Comparison of ENCODE assay signal across 19 cellular contexts in genomic region chr10:67678335-67678974, GRCh38. TPM values are rescaled to one million over a fixed set of nuclear protein-coding genes. Genes with fewer than 3 reads are reported as not detected.
"Had no signal": no experiment of that assay in that cellular context is flagged by ENCODE, and none has a peak within 500 bp of the region (broad histone marks: within the 10 kb centered on the region; RNA-seq: fewer than 3 reads in every experiment).

No MANE protein-coding gene starts in this region.

- H3K9me3 ChIP-seq: gastrocnemius medialis, ovary, vagina had no signal

- ATAC-seq: gastrocnemius medialis, left lobe of liver, natural killer cell, right cardiac atrium had no signal

- H3K27ac ChIP-seq: epithelial cell of prostate, esophagus muscularis mucosa, gastrocnemius medialis, ovary, tibial artery, upper lobe of left lung, vagina had no signal

- H3K36me3 ChIP-seq: esophagus muscularis mucosa, gastrocnemius medialis, ovary, tibial artery, upper lobe of left lung, vagina had no signal

- H3K4me3 ChIP-seq: esophagus muscularis mucosa, gastrocnemius medialis, ovary, tibial artery, upper lobe of left lung, vagina had no signal

- H3K27me3 ChIP-seq: esophagus muscularis mucosa, gastrocnemius medialis, ovary, tibial artery, upper lobe of left lung, vagina had no signal

- DNase-seq: effector memory CD4-positive, alpha-beta T cell; gastrocnemius medialis; glutamatergic neuron; islet precursor cell; mammary epithelial cell; natural killer cell; nucleus accumbens; ovary; right cardiac atrium; small intestine; stimulated activated CD4-positive, alpha-beta T cell treated with anti-CD3 and anti-CD28 coated beads, Interleukin-12 subunit alpha, Interleukin-12 subunit beta, amount 100 ng/mL, for 4 hours; stimulated activated naive CD4-positive, alpha-beta T cell treated with Interleukin-2 at 50 U/mL for 16 hours; tibial artery; upper lobe of left lung had no signal

- H3K4me1 ChIP-seq: esophagus muscularis mucosa, gastrocnemius medialis, upper lobe of left lung, vagina had no signal

RNA-seq across cellular contexts. Expression of gene CTNNA3, which starts 17.5 kb away (rescaled TPM):
- total RNA-seq: fibroblast of villous mesenchyme, mammary epithelial cell, natural killer cell had no signal
